Comparison of ENCODE assay signal across 25 cellular contexts in the genomic region with DNA sequence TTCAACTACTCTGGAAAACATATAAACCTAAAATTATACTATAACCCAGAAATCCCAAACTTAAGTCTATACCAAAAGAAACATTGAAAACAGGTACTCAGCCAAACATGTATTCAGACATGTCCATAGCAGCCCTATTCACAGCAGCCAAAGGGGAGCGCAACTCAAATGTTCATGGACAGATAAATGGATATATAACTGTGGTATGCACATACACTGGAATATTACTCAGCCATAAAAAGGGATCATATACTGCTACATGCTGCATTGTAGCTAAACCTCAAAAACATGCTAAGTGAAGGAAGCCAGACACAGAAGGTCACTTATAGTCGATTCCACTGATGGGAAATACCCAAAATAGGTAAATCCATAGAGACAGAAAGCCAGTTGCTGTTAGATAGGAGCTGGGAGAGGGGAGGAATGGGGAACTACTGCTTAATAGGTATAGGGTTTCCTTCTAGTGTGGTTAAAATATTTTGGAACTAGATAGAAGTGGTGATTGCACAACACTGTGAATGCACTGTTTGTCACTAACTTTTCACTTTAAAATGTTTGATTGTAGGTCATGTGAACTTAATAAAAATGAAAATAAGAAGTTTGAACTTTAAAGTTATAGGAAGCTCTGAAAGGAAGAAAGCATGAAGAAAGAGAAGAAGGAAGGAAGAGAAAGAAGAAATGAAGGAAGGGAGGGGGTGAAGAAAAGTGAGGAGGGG.
DNase-seq lines count a peak whose midpoint lies in the region; ATAC-seq, FAIRE-seq and TF ChIP-seq lines count a peak whose summit lies in the region.
"Had no signal": no experiment of that assay in that cellular context is flagged by ENCODE, and none has a peak within 500 bp of the region (broad histone marks: within the 10 kb centered on the region; RNA-seq: fewer than 3 reads in every experiment).

No MANE protein-coding gene starts in this region.

- DNase-seq in HepG2 (ENCODE audit: low spot score) (no peak), right lobe of liver (no peak), Karpas-422 (no peak), OCI-LY7 (ENCODE audit: low spot score) (no peak), fibroblast of peridontal ligament (ENCODE audit: extremely low read depth) (peak; percentile 9), activated gamma-delta T cell treated with Interleukin-2 at 50 U/mL for 16 hours (no peak)
- DNase-seq in naive thymus-derived CD8-positive, alpha-beta T cell: no peak
- DNase-seq: 8988T; ACHN; BE2C; C1 segment of cervical spinal cord; CD4-positive, alpha-beta memory T cell; CD4-positive, CD25-positive, alpha-beta regulatory T cell; CD8-positive, alpha-beta memory T cell; COR-L47; DMS 273 treated with DMSO at 0.1 percent for 48 hours; DMS79 treated with DMSO at 0.1 percent for 48 hours; GF-D8 had no signal

- H3K4me1 ChIP-seq in HepG2 (ENCODE audit: insufficient read depth, low read length): no peaks in the 10 kb centered on the region
- no peaks in the 10 kb centered on the region for H3K4me1 ChIP-seq in right lobe of liver
- peaks cover 92% of the 10 kb centered on the region for H3K4me1 ChIP-seq in Karpas-422 (ENCODE audit: low read length)
- peaks cover 71% of the 10 kb centered on the region for H3K4me1 ChIP-seq in OCI-LY7 (ENCODE audit: insufficient read depth, low read length, poor library complexity, severe bottlenecking)
- H3K4me1 ChIP-seq: BE2C had no signal

- intact Hi-C loops in HepG2 (cut with micrococcal nuclease; ENCODE audit: unreplicated experiment): no loop called here
- intact Hi-C loops in right lobe of liver (cut with DNase I): no loop called here
- intact Hi-C loops in OCI-LY7 (cut with micrococcal nuclease; ENCODE audit: unreplicated experiment): no loop called here

- no peak overlapping the region for H3K4me3 ChIP-seq in HepG2 (replicated peaks in 1 of 3; ENCODE audit: insufficient read depth in 1 of 3, low read depth in 2 of 3, low read length in 3 of 3)
- no peak overlapping the region for H3K4me3 ChIP-seq in right lobe of liver
- H3K4me3 ChIP-seq in Karpas-422 (ENCODE audit: low read length): 0 out of 2 replicates have a peak overlapping the region, but pooled peaks have one; percentile 3
- no peak overlapping the region for H3K4me3 ChIP-seq in OCI-LY7 (ENCODE audit: low read depth, low read length, poor library complexity, severe bottlenecking)
- H3K4me3 ChIP-seq: BLaER1 had no signal

- H3K4me1 Mint-ChIP-seq in naive thymus-derived CD8-positive, alpha-beta T cell: no peaks in the 10 kb centered on the region
- H3K4me1 Mint-ChIP-seq: CD14-positive monocyte; CD4-positive, alpha-beta memory T cell; CD4-positive, CD25-positive, alpha-beta regulatory T cell; CD8-positive, alpha-beta memory T cell had no signal

- no peak overlapping the region for H3K9ac ChIP-seq in HepG2 (ENCODE audit: insufficient read depth, low read depth, low read length)
- peak overlapping the region; percentile 29; the same call in 1 of the 2 replicates for H3K9ac ChIP-seq in Karpas-422 (ENCODE audit: low read length)
- H3K9ac ChIP-seq: BLaER1 had no signal

- TF ChIP-seq CTCF in HepG2 (CRISPR knock-in tag; IDR thresholded peaks at IDR 0.05) (no peak), right lobe of liver (IDR thresholded peaks at IDR 0.05) (no peak), OCI-LY7 (conservative IDR thresholded peaks at IDR 0.05; ENCODE audit: low read length) (no peak)

- H3K4me2 ChIP-seq in HepG2 (ENCODE audit: low read depth, low read length) (no peak overlapping the region), Karpas-422 (ENCODE audit: low read depth, low read length, poor library complexity, severe bottlenecking) (no peak overlapping the region), OCI-LY7 (ENCODE audit: low read length) (no peak overlapping the region)
- H3K4me2 ChIP-seq: BLaER1 had no signal

- in situ Hi-C loops in HepG2 (cut with HindIII; ENCODE audit: extremely low pct_ligation_motif_present, low pct_unique_long_range_greater_than_20kb): no loop called here

- H3K9me3 Mint-ChIP-seq in naive thymus-derived CD8-positive, alpha-beta T cell: peaks cover 22 to 67% (median 29%) of the 10 kb centered on the region in 9 donors

- TF ChIP-seq EP300 in HepG2 (IDR thresholded peaks at IDR 0.05; ENCODE audit: low read depth in 2 of 2, low read length in 2 of 2) (no peak), HepG2 (CRISPR knock-in tag; IDR thresholded peaks at IDR 0.05; ENCODE audit: borderline replicate concordance) (no peak)

- no peaks in the 10 kb centered on the region for H3K9me2 ChIP-seq in Karpas-422 (replicated peaks; ENCODE audit: insufficient read depth, low read length)
- H3K9me2 ChIP-seq in OCI-LY7 (ENCODE audit: insufficient read depth, low read length): no peaks in the 10 kb centered on the region

- H3K79me2 ChIP-seq in HepG2 (ENCODE audit: insufficient read depth, low read length) (no peaks in the 10 kb centered on the region), Karpas-422 (ENCODE audit: low read length) (no peaks in the 10 kb centered on the region), OCI-LY7 (ENCODE audit: insufficient read depth, low read depth, low read length) (no peaks in the 10 kb centered on the region)

- H3K27ac Mint-ChIP-seq in naive thymus-derived CD8-positive, alpha-beta T cell: no peak overlapping the region
- H3K27ac Mint-ChIP-seq: CD4-positive, CD25-positive, alpha-beta regulatory T cell; CD8-positive, alpha-beta memory T cell had no signal

- no peak for TF ChIP-seq RAD21 in HepG2 (CRISPR knock-in tag; IDR thresholded peaks at IDR 0.05)

- 2% methylated on average over 2 of the region's 2 CpGs for WGBS in HepG2 (ENCODE audit: low lambda C conversion rate)
- WGBS in right lobe of liver (ENCODE audit: insufficient coverage, low coverage, low lambda C conversion rate, missing lambda C conversion rate): 35% methylated on average over 2 of the region's 2 CpGs

- no peaks in the 10 kb centered on the region for H3K36me3 ChIP-seq in HepG2 (replicated peaks in 1 of 2; ENCODE audit: control insufficient read depth in 1 of 2, insufficient read depth in 2 of 2, low read length in 2 of 2)
- no peaks in the 10 kb centered on the region for H3K36me3 ChIP-seq in right lobe of liver
- peaks cover 28% of the 10 kb centered on the region for H3K36me3 ChIP-seq in Karpas-422 (ENCODE audit: insufficient read depth, low read length)
- H3K36me3 ChIP-seq in OCI-LY7 (ENCODE audit: insufficient read depth, low read length): peaks cover 34% of the 10 kb centered on the region
- H3K36me3 ChIP-seq: BE2C, BLaER1 had no signal

- H3K27me3 Mint-ChIP-seq in naive thymus-derived CD8-positive, alpha-beta T cell: no peaks in the 10 kb centered on the region
- H3K27me3 Mint-ChIP-seq: CD4-positive, alpha-beta memory T cell; CD4-positive, CD25-positive, alpha-beta regulatory T cell; CD8-positive, alpha-beta memory T cell had no signal

- no peak overlapping the region for H3K27ac ChIP-seq in HepG2 (ENCODE audit: extremely low read length, insufficient read depth, low read length)
- no peak overlapping the region for H3K27ac ChIP-seq in right lobe of liver
- H3K27ac ChIP-seq in Karpas-422 (ENCODE audit: low read length): peak overlapping the region; percentile 98
- H3K27ac ChIP-seq in OCI-LY7 (ENCODE audit: low read depth, low read length, poor library complexity, severe bottlenecking): peak overlapping the region; percentile 58
- H3K27ac ChIP-seq: BLaER1 had no signal

- ATAC-seq in HepG2: no peak
- no peak for ATAC-seq in right lobe of liver
- ATAC-seq in HG02763 (IDR thresholded peaks at IDR 0.05; ENCODE audit: unreplicated experiment): no peak
- ATAC-seq in naive thymus-derived CD8-positive, alpha-beta T cell: no peak

- POLR2A ChIA-PET in HepG2 (lab: Yijun Ruan, JAX): no interaction called here
- POLR2A ChIA-PET in OCI-LY7 (lab: Charles Lee): interaction anchor here (0.5 to 2.7 kb wide), 6 partner anchors 10 to 103 kb away, joined by 3 to 12 read pairs (median 6); no protein-coding TSS in a partner anchor
- POLR2A ChIA-PET in naive thymus-derived CD8-positive, alpha-beta T cell (lab: Charles Lee): no interaction called here

- H3K27me3 ChIP-seq in HepG2 (ENCODE audit: control insufficient read depth in 1 of 2, insufficient read depth in 2 of 2, low read length in 2 of 2) (no peaks in the 10 kb centered on the region), right lobe of liver (no peaks in the 10 kb centered on the region), Karpas-422 (ENCODE audit: low read length) (no peaks in the 10 kb centered on the region)
- H3K27me3 ChIP-seq: BE2C, BLaER1 had no signal

- TF ChIP-seq POLR2A in HepG2 (IDR thresholded peaks at IDR 0.05; ENCODE audit: insufficient read depth in 1 of 2, low read depth in 2 of 2, low read length in 2 of 2): no peak
- TF ChIP-seq POLR2A in right lobe of liver (IDR thresholded peaks at IDR 0.05): no peak

- H3K9me3 ChIP-seq in HepG2 (ENCODE audit: low read length) (peaks cover 81% of the 10 kb centered on the region), right lobe of liver (no peaks in the 10 kb centered on the region), Karpas-422 (ENCODE audit: low read length) (peaks cover 7% of the 10 kb centered on the region), OCI-LY7 (ENCODE audit: low read length) (peaks cover 28% of the 10 kb centered on the region)
- H3K9me3 ChIP-seq: BE2C had no signal

- H4K20me1 ChIP-seq in HepG2 (ENCODE audit: insufficient read depth, low read length) (no peaks in the 10 kb centered on the region), Karpas-422 (ENCODE audit: insufficient read depth, low read depth, low read length) (no peaks in the 10 kb centered on the region), OCI-LY7 (ENCODE audit: insufficient read depth, low read length) (no peaks in the 10 kb centered on the region)
- H4K20me1 ChIP-seq: BLaER1 had no signal

- H3K36me3 Mint-ChIP-seq in naive thymus-derived CD8-positive, alpha-beta T cell: peaks cover 0 to 25% (median 0%) of the 10 kb centered on the region in 3 donors
- H3K36me3 Mint-ChIP-seq: CD14-positive monocyte; CD4-positive, alpha-beta memory T cell; CD4-positive, CD25-positive, alpha-beta regulatory T cell; CD8-positive, alpha-beta memory T cell had no signal

- CTCF ChIA-PET in HepG2 (lab: Yijun Ruan, JAX; ENCODE audit: low intra/inter-chr PET ratio, low total read pairs): no interaction called here
- CTCF ChIA-PET in OCI-LY7 (lab: Charles Lee; ENCODE audit: unreplicated experiment): no interaction called here

- no peak overlapping the region for H2AFZ ChIP-seq in HepG2 (ENCODE audit: low read length)
- no peak overlapping the region for H2AFZ ChIP-seq in Karpas-422 (ENCODE audit: low read length)
- peak overlapping the region; percentile 1; the same call in 1 of the 2 replicates for H2AFZ ChIP-seq in OCI-LY7 (ENCODE audit: low read length)

- BruUV-seq in HepG2 (replicated peaks; lab: Mats Ljungman, UMichigan): no TSS peak
- BruUV-seq in OCI-LY7 (replicated peaks; lab: Mats Ljungman, UMichigan): no TSS peak

- FAIRE-seq in HepG2 (lab: Jason Lieb, UNC): no peak
- FAIRE-seq: A204.1, G401.6, GM12891, GM19239 had no signal

- H3K4me3 Mint-ChIP-seq in naive thymus-derived CD8-positive, alpha-beta T cell: no peak overlapping the region
- H3K4me3 Mint-ChIP-seq: CD14-positive monocyte; CD4-positive, alpha-beta memory T cell; CD4-positive, CD25-positive, alpha-beta regulatory T cell; CD8-positive, alpha-beta memory T cell had no signal

TF ChIP-seq in HepG2, 621 proteins besides CTCF, POLR2A, EP300 and RAD21:
- TF ChIP-seq CEBPB (IDR thresholded peaks at IDR 0.05; ENCODE audit: borderline replicate concordance, low read depth, low read length) (peak; percentile 57; the same call in 1 of the 2 replicates), ZNF724P (CRISPR knock-in tag; IDR thresholded peaks at IDR 0.05; ENCODE audit: borderline replicate concordance) (no peak)

Comparison
In these comparisons a context has a peak if more than half of its experiments do, and no peak if none do; other contexts are left out.
1. H3K27ac ChIP-seq: peak in Karpas-422 (single experiment) and OCI-LY7 (single experiment); none in HepG2 (single experiment) and right lobe of liver (0 of 3).